Comparison of ENCODE assay signal across 8 cellular contexts in the genomic region with DNA sequence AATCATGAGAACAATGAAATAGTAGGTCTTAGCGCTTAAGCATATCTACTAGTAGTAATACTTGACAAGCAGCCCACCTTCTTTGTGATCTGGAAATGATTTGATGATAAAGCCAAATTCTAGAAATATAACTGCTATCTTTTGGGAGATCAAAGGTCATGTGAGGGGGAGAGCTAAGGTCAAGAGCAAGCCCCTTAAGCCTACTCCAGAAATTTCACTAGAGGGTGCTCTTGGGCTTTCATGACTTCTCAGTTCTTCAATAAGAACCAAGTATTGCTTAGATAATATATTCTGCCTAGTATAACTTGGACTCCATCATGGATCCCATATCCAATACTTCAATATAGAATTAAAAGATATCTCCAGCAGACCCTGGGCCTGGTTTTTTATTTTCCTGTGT.
A peak's percentile ranks its signal among the peaks of the same experiment; 100 is the strongest.
DNase-seq lines count a peak whose midpoint lies in the region; ATAC-seq, FAIRE-seq and TF ChIP-seq lines count a peak whose summit lies in the region.

No MANE protein-coding gene starts in this region.

- H3K27ac Mint-ChIP-seq in activated CD8-positive, alpha-beta T cell treated with anti-CD3 and anti-CD28 coated beads, Interleukin-2, amount 10 ng/mL, durations not matched to agents 7 days and 5 days: no peak overlapping the region

- WGBS in A549 (ENCODE audit: missing lambda C conversion rate): 95% methylated on average over 1 of the region's 1 CpG

- DNase-seq in A549 (ENCODE audit: low read depth in 1 of 2, low spot score in 1 of 2) (peak; percentile 4 to 73), GM12865 (ENCODE audit: low read depth) (peak; percentile 71), NCI-H2196 treated with DMSO at 0.1 percent for 48 hours (lab: John Stamatoyannopoulos, UW; ENCODE audit: unreplicated experiment) (peak; percentile 55), iPS DF 4.7 (ENCODE audit: extremely low read depth, low spot score) (peak; percentile 22), superior temporal gyrus (ENCODE audit: extremely low spot score) (peak; percentile 92)
- no peak for DNase-seq in activated CD8-positive, alpha-beta T cell treated with anti-CD3 and anti-CD28 coated beads, Interleukin-2, amount 10 ng/mL, durations not matched to agents 7 days and 5 days
- DNase-seq in stimulated activated CD4-positive, alpha-beta T cell treated with anti-CD3 and anti-CD28 coated beads, Interleukin-2, amount 100 ng/mL, for 24 hours: no peak

- H3K27me3 Mint-ChIP-seq in activated CD8-positive, alpha-beta T cell treated with anti-CD3 and anti-CD28 coated beads, Interleukin-2, amount 10 ng/mL, durations not matched to agents 7 days and 5 days (ENCODE audit: low read depth): no peaks in the 10 kb centered on the region

- peak; percentile 76 for FAIRE-seq in A549 (lab: Jason Lieb, UNC)

- H3K27ac ChIP-seq in A549: no peak overlapping the region

- CTCF ChIA-PET in A549 (lab: Yijun Ruan, JAX): interaction anchor here (0.6 to 2.0 kb wide), 14 partner anchors 12 to 990 kb away, joined by 3 to 6 read pairs (median 3); no protein-coding TSS in a partner anchor
- CTCF ChIA-PET in activated CD8-positive, alpha-beta T cell treated with anti-CD3 and anti-CD28 coated beads, Interleukin-2, amount 10 ng/mL, durations not matched to agents 7 days and 5 days (lab: Charles Lee): interaction anchor here (0.7 to 1.8 kb wide), 6 partner anchors 265 to 990 kb away, joined by 3 to 6 read pairs (median 4); no protein-coding TSS in a partner anchor

- no peaks in the 10 kb centered on the region for H3K4me1 Mint-ChIP-seq in activated CD8-positive, alpha-beta T cell treated with anti-CD3 and anti-CD28 coated beads, Interleukin-2, amount 10 ng/mL, durations not matched to agents 7 days and 5 days (ENCODE audit: low read depth)

- ATAC-seq in A549: peak; percentile 70 to 91
- ATAC-seq in HG02884 (IDR thresholded peaks at IDR 0.05; ENCODE audit: unreplicated experiment): peak; percentile 59
- ATAC-seq in activated CD8-positive, alpha-beta T cell treated with anti-CD3 and anti-CD28 coated beads, Interleukin-2, amount 10 ng/mL, durations not matched to agents 7 days and 5 days: peak; percentile 61

- TF ChIP-seq POLR2A in A549 (IDR thresholded peaks at IDR 0.05; ENCODE audit: low read length): no peak

- TF ChIP-seq CTCF in A549 (IDR thresholded peaks at IDR 0.05) (peak; percentile 82), GM12865 (IDR thresholded peaks at IDR 0.05; ENCODE audit: insufficient read depth, low read depth, low read length, missing control alignments) (peak; percentile 65)

- H3K4me2 ChIP-seq in A549: no peak overlapping the region

- TF ChIP-seq RAD21 in A549 (conservative IDR thresholded peaks at IDR 0.05 in 1 of 2, IDR thresholded peaks at IDR 0.05 in 1 of 2): peak; percentile 86 to 88

- no peaks in the 10 kb centered on the region for H3K9me3 Mint-ChIP-seq in activated CD8-positive, alpha-beta T cell treated with anti-CD3 and anti-CD28 coated beads, Interleukin-2, amount 10 ng/mL, durations not matched to agents 7 days and 5 days (ENCODE audit: insufficient read depth)

- no peaks in the 10 kb centered on the region for H3K9me3 ChIP-seq in A549

- POLR2A ChIA-PET in A549 (lab: Yijun Ruan, JAX): no interaction called here
- POLR2A ChIA-PET in activated CD8-positive, alpha-beta T cell treated with anti-CD3 and anti-CD28 coated beads, Interleukin-2, amount 10 ng/mL, durations not matched to agents 7 days and 5 days (lab: Charles Lee): no interaction called here

- H3K4me3 Mint-ChIP-seq in activated CD8-positive, alpha-beta T cell treated with anti-CD3 and anti-CD28 coated beads, Interleukin-2, amount 10 ng/mL, durations not matched to agents 7 days and 5 days: no peak overlapping the region

- no peak overlapping the region for H3K4me3 ChIP-seq in A549
- H3K4me3 ChIP-seq in GM12865 (ENCODE audit: low read depth, low read length): no peak overlapping the region

- no peaks in the 10 kb centered on the region for H3K36me3 Mint-ChIP-seq in activated CD8-positive, alpha-beta T cell treated with anti-CD3 and anti-CD28 coated beads, Interleukin-2, amount 10 ng/mL, durations not matched to agents 7 days and 5 days (ENCODE audit: low read depth)

- no peak for TF ChIP-seq EP300 in A549 (IDR thresholded peaks at IDR 0.05)

- no peaks in the 10 kb centered on the region for H3K4me1 ChIP-seq in A549

TF ChIP-seq in A549, 52 proteins besides CTCF, POLR2A, EP300 and RAD21:
- peak; percentile 85; the same call in 1 of the 2 replicates for TF ChIP-seq ESRRA (IDR thresholded peaks at IDR 0.05; ENCODE audit: borderline replicate concordance, low read length)
- TF ChIP-seq SMC3 (IDR thresholded peaks at IDR 0.05): peak; percentile 81
- TF ChIP-seq, protein P1, sequence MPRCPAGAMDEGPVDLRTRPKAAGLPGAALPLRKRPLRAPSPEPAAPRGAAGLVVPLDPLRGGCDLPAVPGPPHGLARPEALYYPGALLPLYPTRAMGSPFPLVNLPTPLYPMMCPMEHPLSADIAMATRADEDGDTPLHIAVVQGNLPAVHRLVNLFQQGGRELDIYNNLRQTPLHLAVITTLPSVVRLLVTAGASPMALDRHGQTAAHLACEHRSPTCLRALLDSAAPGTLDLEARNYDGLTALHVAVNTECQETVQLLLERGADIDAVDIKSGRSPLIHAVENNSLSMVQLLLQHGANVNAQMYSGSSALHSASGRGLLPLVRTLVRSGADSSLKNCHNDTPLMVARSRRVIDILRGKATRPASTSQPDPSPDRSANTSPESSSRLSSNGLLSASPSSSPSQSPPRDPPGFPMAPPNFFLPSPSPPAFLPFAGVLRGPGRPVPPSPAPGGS (IDR thresholded peaks at IDR 0.05): no peak

Comparison
In these comparisons a context has a peak if more than half of its experiments do, and no peak if none do; other contexts are left out.
1. DNase-seq: peak in A549 (2 of 2), GM12865 (single experiment), NCI-H2196 treated with DMSO at 0.1 percent for 48 hours (single experiment), iPS DF 4.7 (single experiment) and superior temporal gyrus (single experiment); none in activated CD8-positive, alpha-beta T cell treated with anti-CD3 and anti-CD28 coated beads, Interleukin-2, amount 10 ng/mL, durations not matched to agents 7 days and 5 days (single experiment) and stimulated activated CD4-positive, alpha-beta T cell treated with anti-CD3 and anti-CD28 coated beads, Interleukin-2, amount 100 ng/mL, for 24 hours (0 of 2).
2. Peak in every context shown above with its lines, with median percentiles within 50 percentile points of each other: ATAC-seq.